ENCODE assay signal across 1 cellular context in the genomic region with DNA sequence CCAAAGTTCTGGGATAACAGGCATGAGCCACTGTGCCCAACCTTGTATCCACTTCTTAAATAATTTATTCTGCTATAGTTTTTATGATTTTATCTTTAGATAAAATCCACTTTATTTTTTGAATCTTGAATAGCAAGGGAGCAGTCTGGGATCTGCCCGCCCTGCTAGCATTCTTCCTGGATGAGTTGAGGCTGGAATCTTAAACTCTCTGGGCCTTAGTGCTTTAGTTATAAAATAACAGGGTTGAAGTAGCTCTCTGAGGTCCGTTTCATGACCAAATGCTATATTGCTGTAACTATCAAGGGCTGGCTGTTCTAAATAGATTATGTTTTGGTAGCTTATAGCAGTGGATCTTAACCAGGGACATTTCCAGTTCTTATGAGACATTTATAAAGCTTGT.
TF ChIP-seq lines count a peak whose summit lies in the region.

No MANE protein-coding gene starts in this region.

TF ChIP-seq in IMR-90, 13 proteins besides CTCF, POLR2A, EP300 and RAD21:
- TF ChIP-seq NFE2L2 (IDR thresholded peaks at IDR 0.05; ENCODE audit: low read depth, low read length) (no peak), RCOR1 (IDR thresholded peaks at IDR 0.05; ENCODE audit: insufficient replicate concordance, low read length) (no peak), FOS (IDR thresholded peaks at IDR 0.05; ENCODE audit: low read depth, low read length) (no peak), MXI1 (IDR thresholded peaks at IDR 0.05; ENCODE audit: borderline replicate concordance, low read depth, low read length) (no peak), SMC3 (IDR thresholded peaks at IDR 0.05; ENCODE audit: low read depth, low read length) (no peak), MAZ (IDR thresholded peaks at IDR 0.05; ENCODE audit: borderline replicate concordance, low read depth, low read length) (no peak), CEBPB (IDR thresholded peaks at IDR 0.05; ENCODE audit: low read depth, low read length) (no peak), MAFK (IDR thresholded peaks at IDR 0.05; ENCODE audit: low read depth, low read length) (no peak), RFX5 (IDR thresholded peaks at IDR 0.05; ENCODE audit: low read depth, low read length) (no peak), CHD1 (IDR thresholded peaks at IDR 0.05; ENCODE audit: low read depth, low read length) (no peak), BHLHE40 (IDR thresholded peaks at IDR 0.05; ENCODE audit: low read depth, low read length) (no peak)
- TF ChIP-seq, protein P1, sequence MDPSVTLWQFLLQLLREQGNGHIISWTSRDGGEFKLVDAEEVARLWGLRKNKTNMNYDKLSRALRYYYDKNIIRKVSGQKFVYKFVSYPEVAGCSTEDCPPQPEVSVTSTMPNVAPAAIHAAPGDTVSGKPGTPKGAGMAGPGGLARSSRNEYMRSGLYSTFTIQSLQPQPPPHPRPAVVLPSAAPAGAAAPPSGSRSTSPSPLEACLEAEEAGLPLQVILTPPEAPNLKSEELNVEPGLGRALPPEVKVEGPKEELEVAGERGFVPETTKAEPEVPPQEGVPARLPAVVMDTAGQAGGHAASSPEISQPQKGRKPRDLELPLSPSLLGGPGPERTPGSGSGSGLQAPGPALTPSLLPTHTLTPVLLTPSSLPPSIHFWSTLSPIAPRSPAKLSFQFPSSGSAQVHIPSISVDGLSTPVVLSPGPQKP (IDR thresholded peaks at IDR 0.05; ENCODE audit: borderline replicate concordance, low read depth, low read length) = no peak
- TF ChIP-seq, protein P2, sequence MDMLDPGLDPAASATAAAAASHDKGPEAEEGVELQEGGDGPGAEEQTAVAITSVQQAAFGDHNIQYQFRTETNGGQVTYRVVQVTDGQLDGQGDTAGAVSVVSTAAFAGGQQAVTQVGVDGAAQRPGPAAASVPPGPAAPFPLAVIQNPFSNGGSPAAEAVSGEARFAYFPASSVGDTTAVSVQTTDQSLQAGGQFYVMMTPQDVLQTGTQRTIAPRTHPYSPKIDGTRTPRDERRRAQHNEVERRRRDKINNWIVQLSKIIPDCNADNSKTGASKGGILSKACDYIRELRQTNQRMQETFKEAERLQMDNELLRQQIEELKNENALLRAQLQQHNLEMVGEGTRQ (IDR thresholded peaks at IDR 0.05; ENCODE audit: low read depth, low read length) = no peak
